Comparison of ENCODE assay signal across 16 cellular contexts in genomic region chr1:221648201-221648600, GRCh38.
DNase-seq lines count a peak whose midpoint lies in the region; ATAC-seq and TF ChIP-seq lines count a peak whose summit lies in the region.
"Had no signal": no experiment of that assay in that cellular context is flagged by ENCODE, and none has a peak within 500 bp of the region (broad histone marks: within the 10 kb centered on the region; RNA-seq: fewer than 3 reads in every experiment).

No MANE protein-coding gene starts in this region.

- no peak overlapping the region for H2AFZ ChIP-seq in MM.1S (ENCODE audit: low read length)
- H2AFZ ChIP-seq: GM23248 had no signal

- intact Hi-C loops in ovary (cut with DNase I) = no loop called here

- H3K27ac Mint-ChIP-seq in stimulated activated effector memory CD8-positive, alpha-beta T cell treated with anti-CD3 and anti-CD28 coated beads, Interleukin-12 subunit alpha, Interleukin-12 subunit beta, amount 100 ng/mL, for 72 hours = no peak overlapping the region
- H3K27ac Mint-ChIP-seq: CD14-positive monocyte; CD4-positive, alpha-beta memory T cell had no signal

- no peak for ATAC-seq in stimulated activated effector memory CD8-positive, alpha-beta T cell treated with anti-CD3 and anti-CD28 coated beads, Interleukin-12 subunit alpha, Interleukin-12 subunit beta, amount 100 ng/mL, for 72 hours
- ATAC-seq in HG02642 (IDR thresholded peaks at IDR 0.05; ENCODE audit: poor library complexity, unreplicated experiment) = no peak
- ATAC-seq: GM12878 had no signal

- no peaks in the 10 kb centered on the region for H3K9me2 ChIP-seq in MM.1S (replicated peaks; ENCODE audit: insufficient read depth, low read length)

- peak; percentile 9 for TF ChIP-seq EP300 in ovary (IDR thresholded peaks at IDR 0.05)

- H3K4me1 ChIP-seq in ovary (ENCODE audit: insufficient read depth) = no peaks in the 10 kb centered on the region
- no peaks in the 10 kb centered on the region for H3K4me1 ChIP-seq in MM.1S (ENCODE audit: low read length)
- H3K4me1 ChIP-seq: BLaER1 had no signal

- H3K4me2 ChIP-seq in MM.1S (ENCODE audit: low read depth, low read length) = no peak overlapping the region
- H3K4me2 ChIP-seq: BLaER1 had no signal

- no peak overlapping the region for H3K9ac ChIP-seq in MM.1S (ENCODE audit: low read length)
- H3K9ac ChIP-seq: BLaER1, GM23248 had no signal

- TF ChIP-seq CTCF in epithelial cell of esophagus (IDR thresholded peaks at IDR 0.05; ENCODE audit: insufficient read depth, low read depth, low read length, missing control alignments) (no peak), ovary (IDR thresholded peaks at IDR 0.05) (no peak), MM.1S (IDR thresholded peaks at IDR 0.05; ENCODE audit: low read length) (no peak)

- H3K9me3 ChIP-seq in ovary = no peaks in the 10 kb centered on the region
- no peaks in the 10 kb centered on the region for H3K9me3 ChIP-seq in MM.1S (replicated peaks; ENCODE audit: insufficient read depth, low read length)
- H3K9me3 ChIP-seq: BLaER1, HAP-1 had no signal

- no peaks in the 10 kb centered on the region for H3K4me1 Mint-ChIP-seq in stimulated activated effector memory CD8-positive, alpha-beta T cell treated with anti-CD3 and anti-CD28 coated beads, Interleukin-12 subunit alpha, Interleukin-12 subunit beta, amount 100 ng/mL, for 72 hours
- H3K4me1 Mint-ChIP-seq: CD4-positive, alpha-beta memory T cell had no signal

- 94 to 95% (median 95%) methylated on average over 1 of the region's 1 CpG for WGBS in ovary, 3 donors

- H4K20me1 ChIP-seq in MM.1S (ENCODE audit: insufficient read depth, low read length) = no peaks in the 10 kb centered on the region
- H4K20me1 ChIP-seq: BLaER1 had no signal

- no peak overlapping the region for H3K27ac ChIP-seq in ovary
- H3K27ac ChIP-seq in MM.1S (ENCODE audit: low read length) = no peak overlapping the region
- H3K27ac ChIP-seq: BLaER1, GM23248 had no signal

- no peaks in the 10 kb centered on the region for H3K27me3 ChIP-seq in ovary
- no peaks in the 10 kb centered on the region for H3K27me3 ChIP-seq in MM.1S (replicated peaks; ENCODE audit: insufficient read depth, low read length)
- H3K27me3 ChIP-seq: BLaER1 had no signal

- no peak for TF ChIP-seq POLR2A in ovary (IDR thresholded peaks at IDR 0.05)

- no peak overlapping the region for H3K4me3 Mint-ChIP-seq in stimulated activated effector memory CD8-positive, alpha-beta T cell treated with anti-CD3 and anti-CD28 coated beads, Interleukin-12 subunit alpha, Interleukin-12 subunit beta, amount 100 ng/mL, for 72 hours
- H3K4me3 Mint-ChIP-seq: CD14-positive monocyte; CD4-positive, alpha-beta memory T cell had no signal

- no peaks in the 10 kb centered on the region for H3K79me2 ChIP-seq in MM.1S (ENCODE audit: low read length)

- H3K36me3 Mint-ChIP-seq in stimulated activated effector memory CD8-positive, alpha-beta T cell treated with anti-CD3 and anti-CD28 coated beads, Interleukin-12 subunit alpha, Interleukin-12 subunit beta, amount 100 ng/mL, for 72 hours = no peaks in the 10 kb centered on the region
- H3K36me3 Mint-ChIP-seq: CD14-positive monocyte; CD4-positive, alpha-beta memory T cell had no signal

- DNase-seq in ELR (ENCODE audit: low read depth) = peak; percentile 27
- DNase-seq in M059J (ENCODE audit: low read depth) = peak; percentile 4
- peak; percentile 27 for DNase-seq in epithelial cell of esophagus (ENCODE audit: low read depth)
- DNase-seq in ovary = no peak
- no peak for DNase-seq in stimulated activated effector memory CD8-positive, alpha-beta T cell treated with anti-CD3 and anti-CD28 coated beads, Interleukin-12 subunit alpha, Interleukin-12 subunit beta, amount 100 ng/mL, for 72 hours (ENCODE audit: low spot score in 2 of 2)
- DNase-seq in MM.1S = no peak
- DNase-seq: 8988T; CD4-positive, alpha-beta memory T cell; DMS153; DMS79 treated with DMSO at 0.1 percent for 48 hours; GM23248 had no signal

- no peaks in the 10 kb centered on the region for H3K9me3 Mint-ChIP-seq in stimulated activated effector memory CD8-positive, alpha-beta T cell treated with anti-CD3 and anti-CD28 coated beads, Interleukin-12 subunit alpha, Interleukin-12 subunit beta, amount 100 ng/mL, for 72 hours

- H3K36me3 ChIP-seq in ovary = no peaks in the 10 kb centered on the region
- H3K36me3 ChIP-seq in MM.1S (replicated peaks; ENCODE audit: insufficient read depth, low read length) = no peaks in the 10 kb centered on the region
- H3K36me3 ChIP-seq: BLaER1, HAP-1 had no signal

- H3F3A ChIP-seq in MM.1S (ENCODE audit: insufficient read depth, low read length) = no peaks in the 10 kb centered on the region

- H3K4me3 ChIP-seq in epithelial cell of esophagus (ENCODE audit: low read length) (no peak overlapping the region), ovary (no peak overlapping the region), MM.1S (ENCODE audit: low read length) (no peak overlapping the region)
- H3K4me3 ChIP-seq: BLaER1, GM12878, GM23248, HAP-1 had no signal

Comparison
In these comparisons a context has a peak if more than half of its experiments do, and no peak if none do; other contexts are left out.
1. DNase-seq: peak in ELR (single experiment), M059J (single experiment) and epithelial cell of esophagus (single experiment); none in ovary (0 of 5), stimulated activated effector memory CD8-positive, alpha-beta T cell treated with anti-CD3 and anti-CD28 coated beads, Interleukin-12 subunit alpha, Interleukin-12 subunit beta, amount 100 ng/mL, for 72 hours (0 of 2) and MM.1S (single experiment).